5 cellular contexts compared by ENCODE assay signal in genomic region chr7:100504031-100504430, GRCh38. TPM values are rescaled to one million over a fixed set of nuclear protein-coding genes. Genes with fewer than 3 reads are reported as not detected.
"Had no signal": no experiment of that assay in that cellular context is flagged by ENCODE, and none has a peak within 500 bp of the region (broad histone marks: within the 10 kb centered on the region; RNA-seq: fewer than 3 reads in every experiment).

No MANE protein-coding gene starts in this region.

RNA-seq across cellular contexts. Expression of gene NYAP1, which starts 20.3 kb away (rescaled TPM):
- polyA plus RNA-seq: naive thymus-derived CD4-positive, alpha-beta T cell had no signal

RNA-seq across cellular contexts. Expression of gene SPACDR, which starts 40.0 kb away (rescaled TPM):
- total RNA-seq: esophagus squamous epithelium, frontal cortex, right atrium auricular region, skeletal muscle tissue had no signal
